Comparison of ENCODE assay signal across 18 cellular contexts in genomic region chr9:20725675-20726074, GRCh38. TPM values are rescaled to one million over a fixed set of nuclear protein-coding genes. Genes with fewer than 3 reads are reported as not detected.
DNase-seq lines count a peak whose midpoint lies in the region; ATAC-seq, FAIRE-seq and TF ChIP-seq lines count a peak whose summit lies in the region.
"Had no signal": no experiment of that assay in that cellular context is flagged by ENCODE, and none has a peak within 500 bp of the region (broad histone marks: within the 10 kb centered on the region; RNA-seq: fewer than 3 reads in every experiment).

No MANE protein-coding gene starts in this region.

- H3K27ac ChIP-seq in MM.1S (ENCODE audit: low read length) = no peak overlapping the region
- H3K27ac ChIP-seq in neural cell (ENCODE audit: low read length) = peak overlapping the region; percentile 94
- H3K27ac ChIP-seq in HepG2 (ENCODE audit: extremely low read length, insufficient read depth, low read length) = no peak overlapping the region
- H3K27ac ChIP-seq: ovary had no signal

- H3K36me3 ChIP-seq in MM.1S (replicated peaks; ENCODE audit: insufficient read depth, low read length) (no peaks in the 10 kb centered on the region), neural cell (ENCODE audit: insufficient read depth, low read length) (no peaks in the 10 kb centered on the region), HepG2 (replicated peaks in 1 of 2; ENCODE audit: control insufficient read depth in 1 of 2, insufficient read depth in 2 of 2, low read length in 2 of 2) (peaks cover 3 to 7% of the 10 kb centered on the region in 2 experiments; a peak in 3 of 5 replicates)
- H3K36me3 ChIP-seq: ovary had no signal

- H3K4me1 ChIP-seq in MM.1S (ENCODE audit: low read length) = no peaks in the 10 kb centered on the region
- no peaks in the 10 kb centered on the region for H3K4me1 ChIP-seq in HepG2 (ENCODE audit: insufficient read depth, low read length)

- no peaks in the 10 kb centered on the region for H3K9me3 ChIP-seq in MM.1S (replicated peaks; ENCODE audit: insufficient read depth, low read length)
- no peaks in the 10 kb centered on the region for H3K9me3 ChIP-seq in neural cell (ENCODE audit: low read length)
- no peaks in the 10 kb centered on the region for H3K9me3 ChIP-seq in HepG2 (ENCODE audit: low read length)
- H3K9me3 ChIP-seq: ovary had no signal

- H3K79me2 ChIP-seq in MM.1S (ENCODE audit: low read length) = no peaks in the 10 kb centered on the region
- H3K79me2 ChIP-seq in neural cell (replicated peaks; ENCODE audit: insufficient read depth, low read length) = no peaks in the 10 kb centered on the region
- no peaks in the 10 kb centered on the region for H3K79me2 ChIP-seq in HepG2 (ENCODE audit: insufficient read depth, low read length)

- intact Hi-C loops in activated naive CD4-positive, alpha-beta T cell treated with anti-CD3 and anti-CD28 coated beads for 36 hours (cut with micrococcal nuclease) = no loop called here
- intact Hi-C loops in HepG2 (cut with micrococcal nuclease; ENCODE audit: unreplicated experiment) = no loop called here

- POLR2A ChIA-PET in HepG2 (lab: Yijun Ruan, JAX) = no interaction called here

- CTCF ChIA-PET in activated naive CD4-positive, alpha-beta T cell treated with anti-CD3 and anti-CD28 coated beads for 36 hours (lab: Charles Lee) = interaction anchor here (0.6 kb wide), 1 partner anchor 812 kb away, joined by 3 read pairs; no protein-coding TSS in a partner anchor
- CTCF ChIA-PET in HepG2 (lab: Yijun Ruan, JAX; ENCODE audit: low intra/inter-chr PET ratio, low total read pairs) = no interaction called here

- H2AFZ ChIP-seq in MM.1S (ENCODE audit: low read length) (no peak overlapping the region), neural cell (ENCODE audit: low read depth, low read length) (peak overlapping the region; percentile 38), HepG2 (ENCODE audit: low read length) (no peak overlapping the region)

- H3K4me3 ChIP-seq in MM.1S (ENCODE audit: low read length) (peak overlapping the region; percentile 43), neural cell (ENCODE audit: low read length) (peak overlapping the region; percentile 55), HepG2 (replicated peaks in 1 of 3; ENCODE audit: insufficient read depth in 1 of 3, low read depth in 2 of 3, low read length in 3 of 3) (no peak overlapping the region)
- H3K4me3 ChIP-seq: ovary had no signal

- BruUV-seq in HepG2 (replicated peaks; lab: Mats Ljungman, UMichigan) = no TSS peak

- no peak overlapping the region for H3K27ac Mint-ChIP-seq in activated naive CD4-positive, alpha-beta T cell treated with anti-CD3 and anti-CD28 coated beads for 36 hours

- no peak for TF ChIP-seq POLR2A in HepG2 (IDR thresholded peaks at IDR 0.05; ENCODE audit: insufficient read depth in 1 of 2, low read depth in 2 of 2, low read length in 2 of 2)

- no peak for DNase-seq in activated naive CD4-positive, alpha-beta T cell treated with anti-CD3 and anti-CD28 coated beads for 36 hours
- no peak for DNase-seq in activated naive CD4-positive, alpha-beta T cell treated with anti-CD3 and anti-CD28 coated beads, Interleukin-2, amount 50 U/mL, for 16 hours
- DNase-seq in MM.1S = no peak
- DNase-seq in HepG2 (ENCODE audit: low spot score) = no peak
- DNase-seq in NCI-H1092 treated with DMSO at 0.1 percent for 48 hours (lab: John Stamatoyannopoulos, UW) = no peak
- DNase-seq in NCI-H1092 (lab: John Stamatoyannopoulos, UW) = no peak
- DNase-seq: activated CD4-positive, CD25-positive, alpha-beta regulatory T cell treated with anti-CD3 and anti-CD28 coated beads, Interleukin-2, amount 50 U/mL, for 72 hours; amygdala; cerebellar nuclear complex; effector memory CD4-positive, alpha-beta T cell; NCI-H187 treated with DMSO at 0.1 percent for 48 hours; NCI-H524; ovary; Right ventricle myocardium superior; stimulated activated CD4-positive, alpha-beta T cell treated with anti-CD3 and anti-CD28 coated beads, Interleukin-4, amount 100 ng/mL, for 4 hours; stimulated activated CD8-positive, alpha-beta memory T cell treated with anti-CD3 and anti-CD28 coated beads, Interleukin-4, amount 100 ng/mL, for 48 hours had no signal

- H3K4me2 ChIP-seq in MM.1S (ENCODE audit: low read depth, low read length) (peak overlapping the region; percentile 65; the same call in 1 of the 2 replicates), neural cell (ENCODE audit: low read length) (peak overlapping the region; percentile 94), HepG2 (ENCODE audit: low read depth, low read length) (no peak overlapping the region)

- H3K9me3 Mint-ChIP-seq in activated naive CD4-positive, alpha-beta T cell treated with anti-CD3 and anti-CD28 coated beads for 36 hours = no peaks in the 10 kb centered on the region

- no peaks in the 10 kb centered on the region for H3K27me3 Mint-ChIP-seq in activated naive CD4-positive, alpha-beta T cell treated with anti-CD3 and anti-CD28 coated beads for 36 hours (ENCODE audit: low read depth)

- TF ChIP-seq EP300 in neural cell (conservative IDR thresholded peaks at IDR 0.05; ENCODE audit: poor library complexity, severe bottlenecking) (no peak), HepG2 (IDR thresholded peaks at IDR 0.05; ENCODE audit: low read depth in 2 of 2, low read length in 2 of 2) (no peak), HepG2 (CRISPR knock-in tag; IDR thresholded peaks at IDR 0.05; ENCODE audit: borderline replicate concordance) (no peak)

- TF ChIP-seq RAD21 in neural cell (conservative IDR thresholded peaks at IDR 0.05) (no peak), HepG2 (CRISPR knock-in tag; IDR thresholded peaks at IDR 0.05) (no peak)

- no peaks in the 10 kb centered on the region for H3K9me2 ChIP-seq in MM.1S (replicated peaks; ENCODE audit: insufficient read depth, low read length)
- H3K9me2 ChIP-seq in neural cell (ENCODE audit: insufficient read depth, low read length) = no peaks in the 10 kb centered on the region

- FAIRE-seq in endometrium (lab: Jason Lieb, UNC) (peak; percentile 89), HepG2 (lab: Jason Lieb, UNC) (no peak)

- no peak for ATAC-seq in HepG2

- TF ChIP-seq CTCF in MM.1S (IDR thresholded peaks at IDR 0.05; ENCODE audit: low read length) (no peak), neural cell (IDR thresholded peaks at IDR 0.05; ENCODE audit: poor library complexity, severe bottlenecking) (no peak), HepG2 (CRISPR knock-in tag; IDR thresholded peaks at IDR 0.05) (no peak)

- H3K9ac ChIP-seq in MM.1S (ENCODE audit: low read length) = 0 out of 2 replicates have a peak overlapping the region, but pooled peaks have one; percentile 10
- H3K9ac ChIP-seq in neural cell (ENCODE audit: low read length) = peak overlapping the region; percentile 55
- no peak overlapping the region for H3K9ac ChIP-seq in HepG2 (ENCODE audit: insufficient read depth, low read depth, low read length)

- 78% methylated on average over 3 of the region's 3 CpGs for WGBS in HepG2 (ENCODE audit: low lambda C conversion rate)

- H3K4me1 Mint-ChIP-seq in activated naive CD4-positive, alpha-beta T cell treated with anti-CD3 and anti-CD28 coated beads for 36 hours (ENCODE audit: low read depth) = peaks cover 29% of the 10 kb centered on the region

- H3K27me3 ChIP-seq in MM.1S (replicated peaks; ENCODE audit: insufficient read depth, low read length) = no peaks in the 10 kb centered on the region
- no peaks in the 10 kb centered on the region for H3K27me3 ChIP-seq in neural cell (ENCODE audit: insufficient read depth, low read depth, low read length)
- H3K27me3 ChIP-seq in HepG2 (ENCODE audit: control insufficient read depth in 1 of 2, insufficient read depth in 2 of 2, low read length in 2 of 2) = no peaks in the 10 kb centered on the region
- H3K27me3 ChIP-seq: ovary had no signal

- H3K36me3 Mint-ChIP-seq in activated naive CD4-positive, alpha-beta T cell treated with anti-CD3 and anti-CD28 coated beads for 36 hours (ENCODE audit: low read depth) = peaks cover 21% of the 10 kb centered on the region

- H3K4me3 Mint-ChIP-seq in activated naive CD4-positive, alpha-beta T cell treated with anti-CD3 and anti-CD28 coated beads for 36 hours = peak overlapping the region; percentile 16

- no peaks in the 10 kb centered on the region for H3F3A ChIP-seq in MM.1S (ENCODE audit: insufficient read depth, low read length)
- H3F3A ChIP-seq in neural cell (ENCODE audit: insufficient read depth, low read length, poor library complexity, severe bottlenecking) = peaks cover 4% of the 10 kb centered on the region

- in situ Hi-C loops in HepG2 (cut with HindIII; ENCODE audit: extremely low pct_ligation_motif_present, low pct_unique_long_range_greater_than_20kb) = no loop called here

- H4K20me1 ChIP-seq in MM.1S (ENCODE audit: insufficient read depth, low read length) (no peaks in the 10 kb centered on the region), neural cell (ENCODE audit: insufficient read depth) (no peaks in the 10 kb centered on the region), HepG2 (ENCODE audit: insufficient read depth, low read length) (no peaks in the 10 kb centered on the region)

RNA-seq across cellular contexts. Expression of gene FOCAD, which starts 41.6 kb away (rescaled TPM):
- total RNA-seq in activated naive CD4-positive, alpha-beta T cell treated with anti-CD3 and anti-CD28 coated beads for 36 hours = 10 to 100 TPM; 31.7 to 32.2 TPM
- polyA plus RNA-seq in neural cell = 23.5 and 39.5 TPM in 2 replicates
- polyA minus RNA-seq in neural cell = 108 and 165 TPM in 2 replicates
- total RNA-seq in HepG2 (2016; rRNA removed; fragmentation: Illumina TruSeq; extraction: Trizol) = 31.1 and 52.7 TPM in 2 replicates
- 26.3 and 27.6 TPM in 2 replicates for total RNA-seq in HepG2 (2016; cell fraction: cytosol; rRNA removed; fragmentation: Illumina TruSeq; extraction: Trizol; ENCODE audit: low read depth)
- 29.2 and 47.9 TPM in 2 replicates for total RNA-seq in HepG2 (2016; cell fraction: insoluble cytoplasmic fraction; rRNA removed; fragmentation: Illumina TruSeq; extraction: Trizol)
- 25.4 and 36.7 TPM in 2 replicates for total RNA-seq in HepG2 (2016; cell fraction: membrane; rRNA removed; fragmentation: Illumina TruSeq; extraction: Trizol)
- total RNA-seq in HepG2 (2016; cell fraction: nucleus; rRNA removed; fragmentation: Illumina TruSeq; extraction: Trizol) = 37.8 and 42.8 TPM in 2 replicates
- polyA plus RNA-seq in HepG2 (2011; rRNA removed) = 14.6 and 18.0 TPM in 2 replicates
- 11.3 and 11.6 TPM in 2 replicates for polyA plus RNA-seq in HepG2 (2011; cell fraction: cytosol; rRNA removed)
- polyA plus RNA-seq in HepG2 (2011; cell fraction: nucleus; rRNA removed) = 19.6 and 24.6 TPM in 2 replicates
- 9.1 and 11.1 TPM in 2 replicates for polyA plus RNA-seq in HepG2 (2012)
- polyA plus RNA-seq in HepG2 (2016; cell fraction: cytosol; fragmentation: Illumina TruSeq; extraction: Trizol; ENCODE audit: low read depth) = 0.66 and 0.68 TPM in 2 replicates
- polyA plus RNA-seq in HepG2 (2016; cell fraction: insoluble cytoplasmic fraction; fragmentation: Illumina TruSeq; extraction: Trizol; ENCODE audit: low read depth) = 20.9 and 21.6 TPM in 2 replicates
- polyA plus RNA-seq in HepG2 (2016; cell fraction: membrane; fragmentation: Illumina TruSeq; extraction: Trizol; ENCODE audit: low read depth) = 2.1 and 2.2 TPM in 2 replicates
- polyA plus RNA-seq in HepG2 (2016; cell fraction: nucleus; fragmentation: Illumina TruSeq; extraction: Trizol; ENCODE audit: insufficient read depth, low read depth) = 12.2 and 12.4 TPM in 2 replicates
- polyA minus RNA-seq in HepG2 (2011; rRNA and poly(A)+ RNA removed; ENCODE audit: low replicate concordance) = 107 and 126 TPM in 2 replicates
- polyA minus RNA-seq in HepG2 (2011; cell fraction: cytosol; rRNA and poly(A)+ RNA removed) = 46.4 and 48.7 TPM in 2 replicates
- 77.1 and 88.3 TPM in 2 replicates for polyA minus RNA-seq in HepG2 (2011; cell fraction: nucleus; rRNA and poly(A)+ RNA removed)

Comparison
In these comparisons a context has a peak if more than half of its experiments do, and no peak if none do; other contexts are left out.
1. H3K4me3 ChIP-seq: peak in MM.1S (single experiment) and neural cell (single experiment); none in HepG2 (0 of 3).